In the genomic region with DNA sequence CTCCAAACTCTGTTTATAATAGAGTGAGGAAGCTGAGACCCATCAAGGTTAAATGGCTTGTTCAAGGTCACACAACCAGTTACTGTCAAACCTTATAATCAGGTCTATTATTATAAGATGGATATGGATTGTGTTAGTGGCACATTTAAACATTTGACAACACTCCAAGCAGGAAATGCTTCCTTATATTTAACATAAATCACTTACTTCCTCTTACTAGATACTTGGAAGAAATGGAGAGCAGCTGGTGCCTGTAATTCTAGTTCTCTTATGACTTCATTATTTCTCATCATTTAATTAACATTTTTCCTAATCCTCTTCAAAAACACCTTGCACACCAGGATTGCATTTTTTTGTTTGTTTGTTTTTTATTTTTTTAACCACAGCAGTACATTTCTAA, we compare ENCODE assay signal across 23 cellular contexts.
DNase-seq lines count a peak whose midpoint lies in the region; ATAC-seq and TF ChIP-seq lines count a peak whose summit lies in the region.
"Had no signal": no experiment of that assay in that cellular context is flagged by ENCODE, and none has a peak within 500 bp of the region (broad histone marks: within the 10 kb centered on the region; RNA-seq: fewer than 3 reads in every experiment).

No MANE protein-coding gene starts in this region.

- H3K79me2 ChIP-seq in GM23248 (ENCODE audit: insufficient read depth) (peaks cover 99% of the 10 kb centered on the region), SK-N-SH (ENCODE audit: insufficient read depth) (peaks cover 95% of the 10 kb centered on the region)

- H3K4me3 ChIP-seq in GM23248 (no peak overlapping the region), SK-N-SH (ENCODE audit: low read depth in 2 of 2, low read length in 1 of 2) (no peak overlapping the region)
- H3K4me3 ChIP-seq: dorsolateral prefrontal cortex, skin epidermis, upper lobe of left lung had no signal

- H3K4me3 Mint-ChIP-seq in nephron progenitor cell = no peak overlapping the region
- H3K4me3 Mint-ChIP-seq in stimulated activated naive B cell treated with anti-CD40 and anti-IgM and Interleukin-4, amounts not matched to agents 10 μg/mL and 1 μg/mL and 100 μg/mL, for 72 hours = no peak overlapping the region
- H3K4me3 Mint-ChIP-seq: activated naive CD4-positive, alpha-beta T cell treated with anti-CD3 and anti-CD28 coated beads for 36 hours; central memory CD8-positive, alpha-beta T cell had no signal

- H3K27me3 ChIP-seq in GM23248 (replicated peaks; ENCODE audit: insufficient read depth) (no peaks in the 10 kb centered on the region), SK-N-SH (ENCODE audit: insufficient read depth) (no peaks in the 10 kb centered on the region)
- H3K27me3 ChIP-seq: BE2C, dorsolateral prefrontal cortex, upper lobe of left lung had no signal

- H3K9ac ChIP-seq in GM23248 = no peak overlapping the region
- no peak overlapping the region; the same call in 1 of the 2 replicates for H3K9ac ChIP-seq in SK-N-SH

- peak in 1 of 2 experiments; percentile 5; a peak in 1 of 4 replicates for TF ChIP-seq EP300 in SK-N-SH (IDR thresholded peaks at IDR 0.05; ENCODE audit: borderline replicate concordance in 1 of 2, low read depth in 1 of 2, low read length in 1 of 2)

- CTCF ChIA-PET in SK-N-SH (lab: Yijun Ruan, JAX) = no interaction called here

- H3K36me3 ChIP-seq in GM23248 (ENCODE audit: low read depth) (peaks cover 55% of the 10 kb centered on the region), SK-N-SH (replicated peaks in 1 of 2; ENCODE audit: control insufficient read depth in 1 of 2, insufficient read depth in 2 of 2, low read length in 1 of 2) (peaks cover 28 to 41% of the 10 kb centered on the region in 2 experiments)
- H3K36me3 ChIP-seq: BE2C, upper lobe of left lung had no signal

- H3K27ac ChIP-seq in GM23248 (peak overlapping the region; percentile 26), SK-N-SH (ENCODE audit: low read depth in 2 of 2, low read length in 1 of 2) (peak overlapping the region; percentile 68 to 79; a peak in 3 of 4 replicates)
- H3K27ac ChIP-seq: dorsolateral prefrontal cortex, skin epidermis had no signal

- TF ChIP-seq CTCF in SK-N-SH (IDR thresholded peaks at IDR 0.05) (no peak), nephron progenitor cell (IDR thresholded peaks at IDR 0.05) (no peak), GM13976 (IDR thresholded peaks at IDR 0.05; ENCODE audit: borderline replicate concordance, control extremely low read depth, extremely low read depth, insufficient read depth, missing control alignments) (no peak)

- H3K4me1 ChIP-seq in GM23248 (ENCODE audit: insufficient read depth) (peaks cover 96% of the 10 kb centered on the region), SK-N-SH (ENCODE audit: control insufficient read depth in 1 of 2, insufficient read depth in 2 of 2, low read depth in 1 of 2, low read length in 1 of 2) (peaks cover 49 to 51% of the 10 kb centered on the region in 2 experiments; a peak in 3 of 4 replicates)

- H3K4me2 ChIP-seq in GM23248 (ENCODE audit: unreplicated experiment) (peak overlapping the region; percentile 59), SK-N-SH (no peak overlapping the region)

- no peak for TF ChIP-seq RAD21 in SK-N-SH (IDR thresholded peaks at IDR 0.05; ENCODE audit: low read length)

- H3F3A ChIP-seq in GM23248 (ENCODE audit: insufficient read depth) (peaks cover 77% of the 10 kb centered on the region), SK-N-SH (replicated peaks; ENCODE audit: insufficient read depth) (peaks cover 70% of the 10 kb centered on the region)

- peak overlapping the region; percentile 55 for H3K27ac Mint-ChIP-seq in nephron progenitor cell
- no peak overlapping the region for H3K27ac Mint-ChIP-seq in stimulated activated naive B cell treated with anti-CD40 and anti-IgM and Interleukin-4, amounts not matched to agents 10 μg/mL and 1 μg/mL and 100 μg/mL, for 72 hours
- H3K27ac Mint-ChIP-seq: activated naive CD4-positive, alpha-beta T cell treated with anti-CD3 and anti-CD28 coated beads for 36 hours had no signal

- H3K4me1 Mint-ChIP-seq in nephron progenitor cell = no peaks in the 10 kb centered on the region
- peaks cover 0 to 5% of the 10 kb centered on the region in 2 donors for H3K4me1 Mint-ChIP-seq in stimulated activated naive B cell treated with anti-CD40 and anti-IgM and Interleukin-4, amounts not matched to agents 10 μg/mL and 1 μg/mL and 100 μg/mL, for 72 hours

- H4K20me1 ChIP-seq in GM23248 (ENCODE audit: insufficient read depth) (no peaks in the 10 kb centered on the region), SK-N-SH (ENCODE audit: insufficient read depth) (no peaks in the 10 kb centered on the region)

- H2AFZ ChIP-seq in GM23248 (no peak overlapping the region), SK-N-SH (ENCODE audit: low read depth) (no peak overlapping the region)

- H3K9me3 Mint-ChIP-seq in nephron progenitor cell = no peaks in the 10 kb centered on the region
- H3K9me3 Mint-ChIP-seq in stimulated activated naive B cell treated with anti-CD40 and anti-IgM and Interleukin-4, amounts not matched to agents 10 μg/mL and 1 μg/mL and 100 μg/mL, for 72 hours = no peaks in the 10 kb centered on the region
- H3K9me3 Mint-ChIP-seq: activated naive CD4-positive, alpha-beta T cell treated with anti-CD3 and anti-CD28 coated beads for 36 hours; central memory CD8-positive, alpha-beta T cell had no signal

- H3K9me2 ChIP-seq in GM23248 (ENCODE audit: insufficient read depth) = no peaks in the 10 kb centered on the region
- H3K9me2 ChIP-seq in SK-N-SH = no peaks in the 10 kb centered on the region

- H3K9me3 ChIP-seq in GM23248 (ENCODE audit: low read depth) (no peaks in the 10 kb centered on the region), SK-N-SH (no peaks in the 10 kb centered on the region)
- H3K9me3 ChIP-seq: BE2C, upper lobe of left lung had no signal

- DNase-seq in NCI-H2227 (lab: John Stamatoyannopoulos, UW; ENCODE audit: unreplicated experiment) (peak; percentile 18), NCI-H2227 treated with DMSO at 0.1 percent for 48 hours (lab: John Stamatoyannopoulos, UW) (no peak), GM23248 (no peak), SK-N-SH (no peak), nephron progenitor cell (no peak), GM13976 (ENCODE audit: low spot score) (no peak)
- DNase-seq in stimulated activated naive B cell treated with anti-CD40 and anti-IgM and Interleukin-4, amounts not matched to agents 10 μg/mL and 1 μg/mL and 100 μg/mL, for 72 hours = no peak
- DNase-seq: activated naive CD4-positive, alpha-beta T cell treated with anti-CD3 and anti-CD28 coated beads for 36 hours; aorta; BE2C; COR-L47; dorsolateral prefrontal cortex; left cardiac atrium; mesendoderm; NCI-H2107; NCI-H510A; stimulated activated CD4-positive, alpha-beta T cell treated with anti-CD3 and anti-CD28 coated beads, Interleukin-1b, Interleukin-23, amount 100 ng/mL, for 48 hours; substantia nigra; T-helper 2 cell; upper lobe of left lung had no signal

- no peak for ATAC-seq in stimulated activated naive B cell treated with anti-CD40 and anti-IgM and Interleukin-4, amounts not matched to agents 10 μg/mL and 1 μg/mL and 100 μg/mL, for 72 hours (replicated peaks)
- no peak for ATAC-seq in GM21619 (IDR thresholded peaks at IDR 0.05; ENCODE audit: unreplicated experiment)
- ATAC-seq: left cardiac atrium had no signal

- in situ Hi-C loops in GM23248 (cut with MboI) (no loop called here), GM13976 (cut with MboI; ENCODE audit: low sequenced_read_pairs, unreplicated experiment) (no loop called here)

- POLR2A ChIA-PET in SK-N-SH (lab: Yijun Ruan, JAX) = no interaction called here

- no peaks in the 10 kb centered on the region for H3K36me3 Mint-ChIP-seq in nephron progenitor cell (ENCODE audit: low read depth)
- H3K36me3 Mint-ChIP-seq in stimulated activated naive B cell treated with anti-CD40 and anti-IgM and Interleukin-4, amounts not matched to agents 10 μg/mL and 1 μg/mL and 100 μg/mL, for 72 hours = peaks cover 4 to 9% of the 10 kb centered on the region in 2 donors

- H3K27me3 Mint-ChIP-seq in nephron progenitor cell (ENCODE audit: low read depth, poor library complexity) = no peaks in the 10 kb centered on the region
- no peaks in the 10 kb centered on the region for H3K27me3 Mint-ChIP-seq in stimulated activated naive B cell treated with anti-CD40 and anti-IgM and Interleukin-4, amounts not matched to agents 10 μg/mL and 1 μg/mL and 100 μg/mL, for 72 hours
- H3K27me3 Mint-ChIP-seq: central memory CD8-positive, alpha-beta T cell had no signal

TF ChIP-seq in SK-N-SH, 30 proteins besides CTCF, POLR2A, EP300 and RAD21:
- TF ChIP-seq, protein P1, sequence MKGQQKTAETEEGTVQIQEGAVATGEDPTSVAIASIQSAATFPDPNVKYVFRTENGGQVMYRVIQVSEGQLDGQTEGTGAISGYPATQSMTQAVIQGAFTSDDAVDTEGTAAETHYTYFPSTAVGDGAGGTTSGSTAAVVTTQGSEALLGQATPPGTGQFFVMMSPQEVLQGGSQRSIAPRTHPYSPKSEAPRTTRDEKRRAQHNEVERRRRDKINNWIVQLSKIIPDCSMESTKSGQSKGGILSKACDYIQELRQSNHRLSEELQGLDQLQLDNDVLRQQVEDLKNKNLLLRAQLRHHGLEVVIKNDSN (IDR thresholded peaks at IDR 0.05; ENCODE audit: borderline replicate concordance, low read depth) = no peak
- TF ChIP-seq, protein P2, sequence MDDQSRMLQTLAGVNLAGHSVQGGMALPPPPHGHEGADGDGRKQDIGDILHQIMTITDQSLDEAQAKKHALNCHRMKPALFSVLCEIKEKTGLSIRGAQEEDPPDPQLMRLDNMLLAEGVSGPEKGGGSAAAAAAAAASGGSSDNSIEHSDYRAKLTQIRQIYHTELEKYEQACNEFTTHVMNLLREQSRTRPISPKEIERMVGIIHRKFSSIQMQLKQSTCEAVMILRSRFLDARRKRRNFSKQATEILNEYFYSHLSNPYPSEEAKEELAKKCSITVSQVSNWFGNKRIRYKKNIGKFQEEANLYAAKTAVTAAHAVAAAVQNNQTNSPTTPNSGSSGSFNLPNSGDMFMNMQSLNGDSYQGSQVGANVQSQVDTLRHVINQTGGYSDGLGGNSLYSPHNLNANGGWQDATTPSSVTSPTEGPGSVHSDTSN (IDR thresholded peaks at IDR 0.05) = peak; percentile 29; the same call in 1 of the 2 replicates
- TF ChIP-seq GABPA (IDR thresholded peaks at IDR 0.05; ENCODE audit: low read depth) = no peak
- peak; percentile 47; the same call in 1 of the 2 replicates for TF ChIP-seq TCF12 (IDR thresholded peaks at IDR 0.05)
